Comparison of ENCODE assay signal across 23 cellular contexts in genomic region chr20:41358717-41359116, GRCh38. TPM values are rescaled to one million over a fixed set of nuclear protein-coding genes. Genes with fewer than 3 reads are reported as not detected.
"Had no signal": no experiment of that assay in that cellular context is flagged by ENCODE, and none has a peak within 500 bp of the region (broad histone marks: within the 10 kb centered on the region; RNA-seq: fewer than 3 reads in every experiment).

No MANE protein-coding gene starts in this region.

- H3K4me3 Mint-ChIP-seq: activated CD8-positive, alpha-beta T cell treated with anti-CD3 and anti-CD28 coated beads, Interleukin-2, amount 10 ng/mL, durations not matched to agents 7 days and 5 days; activated naive CD8-positive, alpha-beta T cell treated with anti-CD3 and anti-CD28 coated beads, Interleukin-2, amount 10 ng/mL, durations not matched to agents 7 days and 5 days; T-helper 17 cell; WTC11 had no signal

- H3K4me1 ChIP-seq: adrenal gland had no signal

- H3K36me3 Mint-ChIP-seq: activated naive CD8-positive, alpha-beta T cell treated with anti-CD3 and anti-CD28 coated beads, Interleukin-2, amount 10 ng/mL, durations not matched to agents 7 days and 5 days; WTC11 had no signal

- H3K27me3 ChIP-seq: adrenal gland, MG63 had no signal

- H3K4me1 Mint-ChIP-seq: activated naive CD8-positive, alpha-beta T cell treated with anti-CD3 and anti-CD28 coated beads, Interleukin-2, amount 10 ng/mL, durations not matched to agents 7 days and 5 days; T-helper 17 cell; WTC11 had no signal

- H3K36me3 ChIP-seq: adrenal gland had no signal

- H3K27me3 Mint-ChIP-seq: activated naive CD8-positive, alpha-beta T cell treated with anti-CD3 and anti-CD28 coated beads, Interleukin-2, amount 10 ng/mL, durations not matched to agents 7 days and 5 days; T-helper 17 cell had no signal

- H3K27ac ChIP-seq: adrenal gland had no signal

- DNase-seq: activated CD4-positive, alpha-beta T cell treated with anti-CD3 and anti-CD28 coated beads for 48 hours; activated CD4-positive, alpha-beta T cell treated with anti-CD3 and anti-CD28 coated beads, Interleukin-2, amount 50 U/mL, for 4 hours; activated CD4-positive, CD25-positive, alpha-beta regulatory T cell treated with anti-CD3 and anti-CD28 coated beads, Interleukin-2, amount 50 U/mL, for 72 hours; activated CD8-positive, alpha-beta memory T cell treated with anti-CD3 and anti-CD28 coated beads, Interleukin-2, amount 50 U/mL, for 48 hours; activated CD8-positive, alpha-beta T cell treated with anti-CD3 and anti-CD28 coated beads, Interleukin-2, amount 10 ng/mL, durations not matched to agents 7 days and 5 days; activated naive CD4-positive, alpha-beta T cell treated with anti-CD3 and anti-CD28 coated beads, Interleukin-2, amount 50 U/mL, for 16 hours; activated naive CD8-positive, alpha-beta T cell treated with anti-CD3 and anti-CD28 coated beads, Interleukin-2, amount 10 ng/mL, durations not matched to agents 7 days and 5 days; activated T-cell treated with anti-CD3 and anti-CD28 coated beads, Interleukin-2, amount 50 U/mL, for 1 hour; adrenal gland; MG63; NCI-H1105; NCI-H1436; NCI-H1694 treated with DMSO at 0.1 percent for 48 hours; NCI-H2029 treated with DMSO at 0.1 percent for 48 hours; NCI-H510A; NCI-H526 treated with DMSO at 0.1 percent for 48 hours; NK-92 treated with Interleukin-12 subunit alpha and Interleukin-12 subunit beta, amount 100 ng/mL, for 24 hours; OCI-M1; SHP77; T-helper 17 cell; T-helper 9 cell had no signal

- ATAC-seq: activated CD8-positive, alpha-beta T cell treated with anti-CD3 and anti-CD28 coated beads, Interleukin-2, amount 10 ng/mL, durations not matched to agents 7 days and 5 days; Panc1; T-helper 17 cell; WTC11 had no signal

- H3K4me3 ChIP-seq: adrenal gland, MG63 had no signal

- H3K27ac Mint-ChIP-seq: activated CD8-positive, alpha-beta T cell treated with anti-CD3 and anti-CD28 coated beads, Interleukin-2, amount 10 ng/mL, durations not matched to agents 7 days and 5 days; activated naive CD8-positive, alpha-beta T cell treated with anti-CD3 and anti-CD28 coated beads, Interleukin-2, amount 10 ng/mL, durations not matched to agents 7 days and 5 days; T-helper 17 cell; WTC11 had no signal

- H3K9me3 ChIP-seq: adrenal gland, MG63 had no signal

- H3K9me3 Mint-ChIP-seq: activated naive CD8-positive, alpha-beta T cell treated with anti-CD3 and anti-CD28 coated beads, Interleukin-2, amount 10 ng/mL, durations not matched to agents 7 days and 5 days; WTC11 had no signal

RNA-seq across cellular contexts. Expression of gene EMILIN3, which starts 7.9 kb away (rescaled TPM):
- total RNA-seq: activated CD8-positive, alpha-beta T cell treated with anti-CD3 and anti-CD28 coated beads, Interleukin-2, amount 10 ng/mL, durations not matched to agents 7 days and 5 days; activated naive CD8-positive, alpha-beta T cell treated with anti-CD3 and anti-CD28 coated beads, Interleukin-2, amount 10 ng/mL, durations not matched to agents 7 days and 5 days; T-helper 17 cell had no signal
